9 cellular contexts compared by ENCODE assay signal in genomic region chr17:81371910-81372760, GRCh38. TPM values are rescaled to one million over a fixed set of nuclear protein-coding genes. Genes with fewer than 3 reads are reported as not detected.
A peak's percentile ranks its signal among the peaks of the same experiment; 100 is the strongest.
DNase-seq lines count a peak whose midpoint lies in the region; ATAC-seq and TF ChIP-seq lines count a peak whose summit lies in the region.
"Had no signal": no experiment of that assay in that cellular context is flagged by ENCODE, and none has a peak within 500 bp of the region (broad histone marks: within the 10 kb centered on the region; RNA-seq: fewer than 3 reads in every experiment).

No MANE protein-coding gene starts in this region.

- ATAC-seq in left lobe of liver = peak; percentile 76
- ATAC-seq in GM19023 (IDR thresholded peaks at IDR 0.05; ENCODE audit: unreplicated experiment) = no peak
- ATAC-seq in GM21360 (IDR thresholded peaks at IDR 0.05; ENCODE audit: unreplicated experiment) = no peak

- no peak overlapping the region for H3K4me3 ChIP-seq in A673 (ENCODE audit: low read depth, low read length, poor library complexity, severe bottlenecking)

- no peaks in the 10 kb centered on the region for H3K36me3 ChIP-seq in A673 (ENCODE audit: insufficient read depth, low read length, poor library complexity, severe bottlenecking)

- intact Hi-C loops in A673 (cut with micrococcal nuclease; ENCODE audit: unreplicated experiment) = no loop called here

- no peak for TF ChIP-seq EP300 in Ishikawa (IDR thresholded peaks at IDR 0.05; ENCODE audit: borderline replicate concordance)

- CTCF ChIA-PET in A673 (lab: Charles Lee) = no interaction called here

- POLR2A ChIA-PET in A673 (lab: Charles Lee; ENCODE audit: low non-redundant PET) = no interaction called here

- no peak for DNase-seq in A673 (ENCODE audit: low spot score)
- peak in 44 of 61 donors; percentile 2 to 79 (median 51) for DNase-seq in caudate nucleus (lab: John Stamatoyannopoulos, UW)
- DNase-seq in left lobe of liver (ENCODE audit: low spot score) = no peak
- no peak for DNase-seq in activated CD4-positive, CD25-positive, alpha-beta regulatory T cell (lab: John Stamatoyannopoulos, UW)
- DNase-seq in activated CD4-positive, alpha-beta T cell treated with anti-CD3 and anti-CD28 coated beads, Interleukin-2, amount 50 U/mL, for 4 hours = no peak
- DNase-seq: GDM1 had no signal

- no peaks in the 10 kb centered on the region for H3K27me3 ChIP-seq in A673 (replicated peaks; ENCODE audit: insufficient read depth, low read depth, low read length, poor library complexity)

- H3K27ac ChIP-seq in A673 (ENCODE audit: low read depth, low read length, poor library complexity, severe bottlenecking) (no peak overlapping the region), caudate nucleus (ENCODE audit: low read depth, low read length) (peak overlapping the region; percentile 89)

- TF ChIP-seq RAD21 in Ishikawa (IDR thresholded peaks at IDR 0.05; ENCODE audit: low read depth) = peak; percentile 45; the same call in 1 of the 2 replicates

- H3K4me1 ChIP-seq in A673 (ENCODE audit: insufficient read depth, low read length, poor library complexity, severe bottlenecking) = no peaks in the 10 kb centered on the region

- H3K9me3 ChIP-seq in A673 (ENCODE audit: low read depth, low read length, poor library complexity, severe bottlenecking) = no peaks in the 10 kb centered on the region

- no TSS peak for BruUV-seq in A673 (replicated peaks; lab: Mats Ljungman, UMichigan)

- 0 out of 2 replicates have a peak, but pooled peaks have one; percentile 25 for TF ChIP-seq CTCF in A673 (conservative IDR thresholded peaks at IDR 0.05; ENCODE audit: low read depth, low read length)

TF ChIP-seq in Ishikawa, 13 proteins besides CTCF, POLR2A, EP300 and RAD21:
- no peak for TF ChIP-seq FOXM1 (IDR thresholded peaks at IDR 0.05; ENCODE audit: borderline replicate concordance, low read depth)
- no peak for TF ChIP-seq ZBTB7A (IDR thresholded peaks at IDR 0.05; ENCODE audit: low read depth)
- TF ChIP-seq TEAD4 (IDR thresholded peaks at IDR 0.05) = no peak
- TF ChIP-seq CEBPB (IDR thresholded peaks at IDR 0.05) = no peak
- no peak for TF ChIP-seq EGR1 (IDR thresholded peaks at IDR 0.05)
- peak; percentile 66 for TF ChIP-seq USF1 (IDR thresholded peaks at IDR 0.05)

RNA-seq across cellular contexts. Expression of gene BAHCC1, which starts 23.1 kb away (rescaled TPM):
- total RNA-seq in A673 (2021) = 74.2 and 80.6 TPM in 2 replicates
- 8.0 TPM for total RNA-seq in left lobe of liver

Comparison
In these comparisons a context has a peak if more than half of its experiments do, and no peak if none do; other contexts are left out.
1. DNase-seq: peak in caudate nucleus (44 of 61); none in A673 (single experiment), left lobe of liver (single experiment), activated CD4-positive, CD25-positive, alpha-beta regulatory T cell (0 of 4) and activated CD4-positive, alpha-beta T cell treated with anti-CD3 and anti-CD28 coated beads, Interleukin-2, amount 50 U/mL, for 4 hours (0 of 2).